9 cellular contexts compared by ENCODE assay signal in genomic region chr19:57633832-57634131, GRCh38. TPM values are rescaled to one million over a fixed set of nuclear protein-coding genes. Genes with fewer than 3 reads are reported as not detected.
A peak's percentile ranks its signal among the peaks of the same experiment; 100 is the strongest.
DNase-seq lines count a peak whose midpoint lies in the region; ATAC-seq, FAIRE-seq and TF ChIP-seq lines count a peak whose summit lies in the region.
"Had no signal": no experiment of that assay in that cellular context is flagged by ENCODE, and none has a peak within 500 bp of the region (broad histone marks: within the 10 kb centered on the region; RNA-seq: fewer than 3 reads in every experiment).

No MANE protein-coding gene starts in this region.

- H3K4me1 ChIP-seq in KMS-11 (ENCODE audit: low read depth, poor library complexity, severe bottlenecking) = no peaks in the 10 kb centered on the region
- peaks cover 7 to 8% of the 10 kb centered on the region in 2 donors for H3K4me1 ChIP-seq in kidney (ENCODE audit: control insufficient read depth in 1 of 2, insufficient read depth in 1 of 2, low read depth in 1 of 2, low read length in 2 of 2)
- peaks cover 0 to 18% (median 14%) of the 10 kb centered on the region in 5 donors for H3K4me1 ChIP-seq in subcutaneous abdominal adipose tissue (ENCODE audit: control insufficient read depth in 5 of 5, insufficient read depth in 5 of 5, low read length in 5 of 5)

- no peaks in the 10 kb centered on the region for H3K27me3 ChIP-seq in KMS-11 (ENCODE audit: insufficient read depth, low read depth)
- H3K27me3 ChIP-seq in subcutaneous abdominal adipose tissue (ENCODE audit: control insufficient read depth in 5 of 5, insufficient read depth in 4 of 5, low read length in 5 of 5) = no peaks in the 10 kb centered on the region

- H4K20me1 ChIP-seq in KMS-11 (ENCODE audit: insufficient read depth) = no peaks in the 10 kb centered on the region

- no peaks in the 10 kb centered on the region for H3K79me2 ChIP-seq in KMS-11 (ENCODE audit: insufficient read depth, low read depth)

- H3K36me3 ChIP-seq in KMS-11 (ENCODE audit: insufficient read depth) (peaks cover 8% of the 10 kb centered on the region), kidney (ENCODE audit: control insufficient read depth in 1 of 2, insufficient read depth in 2 of 2, low read length in 2 of 2) (peaks cover 9 to 22% of the 10 kb centered on the region in 2 donors), subcutaneous abdominal adipose tissue (ENCODE audit: control insufficient read depth in 5 of 5, insufficient read depth in 5 of 5, low read length in 5 of 5) (peaks cover 25 to 41% (median 31%) of the 10 kb centered on the region in 5 donors)

- no peak for ATAC-seq in HG03108 (IDR thresholded peaks at IDR 0.05; ENCODE audit: unreplicated experiment)

- H3K9me3 ChIP-seq in kidney (ENCODE audit: control insufficient read depth in 1 of 2, low read length in 2 of 2) = peaks cover 10 to 27% of the 10 kb centered on the region in 2 donors
- peaks cover 22 to 44% (median 28%) of the 10 kb centered on the region in 5 donors for H3K9me3 ChIP-seq in subcutaneous abdominal adipose tissue (ENCODE audit: control insufficient read depth in 5 of 5, low read length in 5 of 5)

- intact Hi-C loops in kidney (cut with DNase I) = no loop called here

- H3K9ac ChIP-seq in KMS-11 = no peak overlapping the region
- peak overlapping the region; percentile 77 to 84 for H3K9ac ChIP-seq in kidney (ENCODE audit: low read length in 2 of 2)
- peak overlapping the region; percentile 75 to 95 (median 87) for H3K9ac ChIP-seq in subcutaneous abdominal adipose tissue (ENCODE audit: low read length in 5 of 5)

- H3K27ac ChIP-seq in KMS-11 (no peak overlapping the region), kidney (ENCODE audit: low read depth in 2 of 2, low read length in 2 of 2) (no peak overlapping the region), subcutaneous abdominal adipose tissue (ENCODE audit: low read depth, low read length) (no peak overlapping the region)

- DNase-seq in astrocyte of the cerebellum (ENCODE audit: low read depth) (no peak), kidney (peak; percentile 69), NCI-H82 treated with DMSO at 0.1 percent for 48 hours (lab: John Stamatoyannopoulos, UW; ENCODE audit: unreplicated experiment) (no peak), AG08396 (ENCODE audit: low spot score) (no peak), NCI-H526 (lab: John Stamatoyannopoulos, UW) (no peak)
- DNase-seq: activated gamma-delta T cell treated with Interleukin-2 at 50 U/mL for 16 hours had no signal

- FAIRE-seq in kidney (lab: Jason Lieb, UNC) = no peak

- no peak overlapping the region for H3K4me3 ChIP-seq in KMS-11 (IDR thresholded peaks at IDR 0.05; ENCODE audit: insufficient read depth, low read depth, low read length)
- peak overlapping the region; percentile 84 for H3K4me3 ChIP-seq in astrocyte of the cerebellum (ENCODE audit: low read depth, low read length)
- H3K4me3 ChIP-seq in kidney (ENCODE audit: low read length in 2 of 2) = peak overlapping the region; percentile 89 to 95
- peak overlapping the region; percentile 89 to 95 (median 93) for H3K4me3 ChIP-seq in subcutaneous abdominal adipose tissue (ENCODE audit: low read depth in 1 of 5, low read length in 5 of 5)

- H3K4me2 ChIP-seq in KMS-11 = peak overlapping the region; percentile 64

- in situ Hi-C loops in astrocyte of the cerebellum (cut with HindIII; ENCODE audit: low sequenced_read_pairs) = no loop called here

- TF ChIP-seq CTCF in KMS-11 (conservative IDR thresholded peaks at IDR 0.05; ENCODE audit: low read depth, low read length) (no peak), astrocyte of the cerebellum (IDR thresholded peaks at IDR 0.05; ENCODE audit: low read depth, low read length, missing control alignments) (no peak), kidney (IDR thresholded peaks at IDR 0.05; ENCODE audit: borderline replicate concordance, extremely low read depth, insufficient read depth) (no peak)

- H2AFZ ChIP-seq in KMS-11 (ENCODE audit: low read depth) = peak overlapping the region; percentile 80; the same call in 1 of the 2 replicates

RNA-seq across cellular contexts. Expression of gene ZNF211, which starts 0.8 kb away (rescaled TPM):
- 19.6 TPM for total RNA-seq in kidney
- polyA plus RNA-seq in kidney (ENCODE audit: insufficient read depth, low read depth, low replicate concordance) = 9.1 TPM

RNA-seq across cellular contexts. Expression of gene ZNF134, which starts 19.7 kb away (rescaled TPM):
- 25.4 TPM for total RNA-seq in kidney
- polyA plus RNA-seq in kidney (ENCODE audit: insufficient read depth, low read depth, low replicate concordance) = 5.8 TPM

RNA-seq across cellular contexts. Expression of gene ZNF530, which starts 34.1 kb away (rescaled TPM):
- 3.5 TPM for total RNA-seq in kidney
- 1.1 TPM for polyA plus RNA-seq in kidney (ENCODE audit: insufficient read depth, low read depth, low replicate concordance)

RNA-seq across cellular contexts. Expression of gene ZSCAN4, which starts 35.0 kb away (rescaled TPM):
- not detected for total RNA-seq in kidney
- polyA plus RNA-seq in kidney (ENCODE audit: insufficient read depth, low read depth, low replicate concordance) = not detected

RNA-seq across cellular contexts. Expression of gene ZNF551, which starts 48.0 kb away (rescaled TPM):
- 13.9 TPM for total RNA-seq in kidney
- polyA plus RNA-seq in kidney (ENCODE audit: insufficient read depth, low read depth, low replicate concordance) = 1.3 TPM
